Comparison of ENCODE assay signal across 2 cellular contexts in the genomic region with DNA sequence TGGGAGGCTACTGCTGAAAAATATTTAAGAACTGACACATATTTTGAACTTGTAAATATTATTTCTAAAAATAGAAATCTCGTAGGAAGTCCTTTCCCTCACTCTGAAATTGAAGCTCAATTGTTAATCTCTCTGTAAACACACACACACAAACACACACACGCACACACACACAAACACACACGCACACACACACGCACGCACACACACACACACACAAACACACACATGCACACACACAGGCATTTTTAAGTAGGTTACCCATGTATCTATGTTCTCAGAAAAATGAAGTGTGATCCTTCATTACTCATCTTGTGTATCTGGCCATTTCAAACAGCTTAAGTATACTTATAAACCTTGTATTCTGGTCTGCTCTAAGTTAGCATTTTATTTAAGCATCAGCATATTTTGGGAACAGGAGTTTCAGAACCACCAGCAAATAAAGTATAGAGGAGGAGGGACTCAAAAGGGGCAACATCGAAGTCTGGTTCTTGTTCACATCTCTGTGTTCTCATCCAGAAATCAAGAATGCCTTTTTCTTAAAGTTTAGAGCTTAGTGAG.
TF ChIP-seq lines count a peak whose summit lies in the region.

No MANE protein-coding gene starts in this region.

TF ChIP-seq in HEK293, 187 proteins besides CTCF, POLR2A, EP300 and RAD21:
- TF ChIP-seq ZNF785 (tag by site-specific recombination; IDR thresholded peaks at IDR 0.05) (no peak), KLF7 (tag by site-specific recombination; IDR thresholded peaks at IDR 0.05; ENCODE audit: borderline replicate concordance) (no peak)
- TF ChIP-seq, protein P1, sequence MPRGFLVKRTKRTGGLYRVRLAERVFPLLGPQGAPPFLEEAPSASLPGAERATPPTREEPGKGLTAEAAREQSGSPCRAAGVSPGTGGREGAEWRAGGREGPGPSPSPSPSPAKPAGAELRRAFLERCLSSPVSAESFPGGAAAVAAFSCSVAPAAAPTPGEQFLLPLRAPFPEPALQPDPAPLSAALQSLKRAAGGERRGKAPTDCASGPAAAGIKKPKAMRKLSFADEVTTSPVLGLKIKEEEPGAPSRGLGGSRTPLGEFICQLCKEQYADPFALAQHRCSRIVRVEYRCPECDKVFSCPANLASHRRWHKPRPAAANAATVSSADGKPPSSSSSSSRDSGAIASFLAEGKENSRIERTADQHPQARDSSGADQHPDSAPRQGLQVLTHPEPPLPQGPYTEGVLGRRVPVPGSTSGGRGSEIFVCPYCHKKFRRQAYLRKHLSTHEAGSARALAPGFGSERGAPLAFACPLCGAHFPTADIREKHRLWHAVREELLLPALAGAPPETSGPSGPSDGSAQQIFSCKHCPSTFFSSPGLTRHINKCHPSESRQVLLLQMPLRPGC (tag by site-specific recombination; IDR thresholded peaks at IDR 0.05) = no peak
- TF ChIP-seq, protein P2, sequence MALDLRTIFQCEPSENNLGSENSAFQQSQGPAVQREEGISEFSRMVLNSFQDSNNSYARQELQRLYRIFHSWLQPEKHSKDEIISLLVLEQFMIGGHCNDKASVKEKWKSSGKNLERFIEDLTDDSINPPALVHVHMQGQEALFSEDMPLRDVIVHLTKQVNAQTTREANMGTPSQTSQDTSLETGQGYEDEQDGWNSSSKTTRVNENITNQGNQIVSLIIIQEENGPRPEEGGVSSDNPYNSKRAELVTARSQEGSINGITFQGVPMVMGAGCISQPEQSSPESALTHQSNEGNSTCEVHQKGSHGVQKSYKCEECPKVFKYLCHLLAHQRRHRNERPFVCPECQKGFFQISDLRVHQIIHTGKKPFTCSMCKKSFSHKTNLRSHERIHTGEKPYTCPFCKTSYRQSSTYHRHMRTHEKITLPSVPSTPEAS (tag by site-specific recombination; IDR thresholded peaks at IDR 0.05) = peak; percentile 99

TF ChIP-seq in K562, 482 proteins besides CTCF, POLR2A, EP300 and RAD21:
- TF ChIP-seq SUPT5H (IDR thresholded peaks at IDR 0.05) (no peak), CBFA2T3 (IDR thresholded peaks at IDR 0.05) (no peak), HSF4 (CRISPR knock-in tag; IDR thresholded peaks at IDR 0.05; ENCODE audit: borderline replicate concordance) (no peak), C11orf30 (IDR thresholded peaks at IDR 0.05; ENCODE audit: low read depth) (peak; percentile 34), OTX1 (CRISPR knock-in tag; IDR thresholded peaks at IDR 0.05) (no peak), ZNF316 (IDR thresholded peaks at IDR 0.05) (peak; percentile 71)
- TF ChIP-seq, protein P3, sequence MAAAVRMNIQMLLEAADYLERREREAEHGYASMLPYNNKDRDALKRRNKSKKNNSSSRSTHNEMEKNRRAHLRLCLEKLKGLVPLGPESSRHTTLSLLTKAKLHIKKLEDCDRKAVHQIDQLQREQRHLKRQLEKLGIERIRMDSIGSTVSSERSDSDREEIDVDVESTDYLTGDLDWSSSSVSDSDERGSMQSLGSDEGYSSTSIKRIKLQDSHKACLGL (CRISPR knock-in tag; IDR thresholded peaks at IDR 0.05; ENCODE audit: borderline replicate concordance, poor library complexity, severe bottlenecking) = no peak
- TF ChIP-seq, protein P4, sequence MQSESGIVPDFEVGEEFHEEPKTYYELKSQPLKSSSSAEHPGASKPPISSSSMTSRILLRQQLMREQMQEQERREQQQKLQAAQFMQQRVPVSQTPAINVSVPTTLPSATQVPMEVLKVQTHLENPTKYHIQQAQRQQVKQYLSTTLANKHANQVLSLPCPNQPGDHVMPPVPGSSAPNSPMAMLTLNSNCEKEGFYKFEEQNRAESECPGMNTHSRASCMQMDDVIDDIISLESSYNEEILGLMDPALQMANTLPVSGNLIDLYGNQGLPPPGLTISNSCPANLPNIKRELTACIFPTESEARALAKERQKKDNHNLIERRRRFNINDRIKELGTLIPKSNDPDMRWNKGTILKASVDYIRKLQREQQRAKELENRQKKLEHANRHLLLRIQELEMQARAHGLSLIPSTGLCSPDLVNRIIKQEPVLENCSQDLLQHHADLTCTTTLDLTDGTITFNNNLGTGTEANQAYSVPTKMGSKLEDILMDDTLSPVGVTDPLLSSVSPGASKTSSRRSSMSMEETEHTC (IDR thresholded peaks at IDR 0.05) = no peak
